Comparison of ENCODE assay signal across 29 cellular contexts in the genomic region with DNA sequence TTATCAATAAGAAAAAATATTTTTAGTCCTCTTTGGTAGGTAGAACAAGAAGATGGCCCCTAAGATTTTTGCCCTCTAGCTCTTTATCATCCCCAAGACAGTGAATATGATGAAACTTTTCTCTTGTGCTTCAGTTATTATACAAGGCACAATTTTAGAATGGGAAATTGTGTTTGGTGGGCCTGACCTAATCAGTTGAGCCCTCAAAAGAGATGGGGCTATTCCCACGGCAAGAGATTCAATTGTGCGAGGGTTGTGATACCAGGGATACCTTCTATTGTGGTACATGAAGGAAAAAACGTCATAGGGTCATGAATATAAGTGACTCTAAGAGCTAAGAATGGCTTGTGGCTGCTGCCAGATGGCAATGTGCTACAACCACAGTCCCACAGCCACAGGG.
"Had no signal": no experiment of that assay in that cellular context is flagged by ENCODE, and none has a peak within 500 bp of the region (broad histone marks: within the 10 kb centered on the region; RNA-seq: fewer than 3 reads in every experiment).

No MANE protein-coding gene starts in this region.

- H3K27ac Mint-ChIP-seq: stimulated activated effector memory CD8-positive, alpha-beta T cell treated with anti-CD3 and anti-CD28 coated beads, Interleukin-12 subunit alpha, Interleukin-12 subunit beta, amount 100 ng/mL, for 72 hours; stimulated activated memory B cell treated with anti-CD40 and anti-IgM and Interleukin-4, amounts not matched to agents 10 μg/mL and 1 μg/mL and 100 μg/mL, for 72 hours; stimulated activated naive B cell treated with anti-CD40 and anti-IgM and Interleukin-4, amounts not matched to agents 10 μg/mL and 1 μg/mL and 100 μg/mL, for 72 hours; stimulated activated naive CD8-positive, alpha-beta T cell treated with anti-CD3 and anti-CD28 coated beads, Interleukin-15, amount 100 ng/mL, for 72 hours; stimulated activated naive CD8-positive, alpha-beta T cell treated with anti-CD3 and anti-CD28 coated beads, Interleukin-15, Interleukin-2, amounts not matched to agents 100 ng/mL and 50 ng/mL, for 24 hours; type B pancreatic cell had no signal

- H3K4me1 ChIP-seq: stomach, suprapubic skin, testis, thyroid gland, tibial artery, tibial nerve, transverse colon, upper lobe of left lung, upper lobe of right lung, uterus, vagina had no signal

- DNase-seq: stimulated activated CD4-positive, alpha-beta T cell treated with anti-CD3 and anti-CD28 coated beads, Interleukin-2, amount 100 ng/mL, for 48 hours; stimulated activated CD4-positive, alpha-beta T cell treated with anti-CD3 and anti-CD28 coated beads, Interleukin-4, amount 100 ng/mL, for 1 hour; stimulated activated CD4-positive, alpha-beta T cell treated with anti-CD3 and anti-CD28 coated beads, Interleukin-4, amount 100 ng/mL, for 24 hours; stimulated activated CD4-positive, alpha-beta T cell treated with anti-CD3 and anti-CD28 coated beads, Interleukin-4, amount 100 ng/mL, for 4 hours; stimulated activated CD8-positive, alpha-beta memory T cell treated with anti-CD3 and anti-CD28 coated beads, Interleukin-4, amount 100 ng/mL, for 48 hours; stimulated activated naive B cell treated with anti-CD40 and anti-IgM and Interleukin-4, amounts not matched to agents 10 μg/mL and 1 μg/mL and 100 μg/mL, for 72 hours; stimulated activated naive CD4-positive, alpha-beta T cell; stimulated activated naive CD4-positive, alpha-beta T cell treated with Interleukin-2 at 50 U/mL for 16 hours; stimulated activated naive CD8-positive, alpha-beta T cell treated with anti-CD3 and anti-CD28 coated beads, Interleukin-15, amount 100 ng/mL, for 72 hours; stimulated activated naive CD8-positive, alpha-beta T cell treated with anti-CD3 and anti-CD28 coated beads, Interleukin-15, Interleukin-2, amounts not matched to agents 100 U/mL and 50 U/mL, for 24 hours; stomach; substantia nigra; testis; thyroid gland; tibial artery; transverse colon; trophoblast cell; upper lobe of left lung; upper lobe of right lung; uterus had no signal

- H3K4me3 ChIP-seq: stomach, suprapubic skin, testis, thoracic aorta, thyroid gland, tibial artery, tibial nerve, transverse colon, upper lobe of left lung, upper lobe of right lung, uterus, vagina had no signal

- H3K27ac ChIP-seq: stomach, suprapubic skin, testis, thoracic aorta, thyroid gland, tibial artery, tibial nerve, transverse colon, upper lobe of left lung, upper lobe of right lung, uterus, vagina had no signal

- ATAC-seq: stimulated activated effector memory CD8-positive, alpha-beta T cell treated with anti-CD3 and anti-CD28 coated beads, Interleukin-12 subunit alpha, Interleukin-12 subunit beta, amount 100 ng/mL, for 72 hours; stimulated activated memory B cell treated with anti-CD40 and anti-IgM and Interleukin-4, amounts not matched to agents 10 μg/mL and 1 μg/mL and 100 μg/mL, for 72 hours; stimulated activated naive B cell treated with anti-CD40 and anti-IgM and Interleukin-4, amounts not matched to agents 10 μg/mL and 1 μg/mL and 100 μg/mL, for 72 hours; stimulated activated naive CD8-positive, alpha-beta T cell treated with anti-CD3 and anti-CD28 coated beads, Interleukin-15, amount 100 ng/mL, for 72 hours; stimulated activated naive CD8-positive, alpha-beta T cell treated with anti-CD3 and anti-CD28 coated beads, Interleukin-15, Interleukin-2, amounts not matched to agents 100 U/mL and 50 U/mL, for 24 hours; upper lobe of right lung had no signal

- H3K27me3 Mint-ChIP-seq: stimulated activated memory B cell treated with anti-CD40 and anti-IgM and Interleukin-4, amounts not matched to agents 10 μg/mL and 1 μg/mL and 100 μg/mL, for 72 hours; stimulated activated naive B cell treated with anti-CD40 and anti-IgM and Interleukin-4, amounts not matched to agents 10 μg/mL and 1 μg/mL and 100 μg/mL, for 72 hours; stimulated activated naive CD8-positive, alpha-beta T cell treated with anti-CD3 and anti-CD28 coated beads, Interleukin-15, amount 100 ng/mL, for 72 hours; stimulated activated naive CD8-positive, alpha-beta T cell treated with anti-CD3 and anti-CD28 coated beads, Interleukin-15, Interleukin-2, amounts not matched to agents 100 ng/mL and 50 ng/mL, for 24 hours; type B pancreatic cell had no signal

- H3K27me3 ChIP-seq: stomach, suprapubic skin, testis, thyroid gland, tibial artery, tibial nerve, transverse colon, upper lobe of left lung, upper lobe of right lung, uterus, vagina had no signal

- H3K4me3 Mint-ChIP-seq: stimulated activated effector memory CD8-positive, alpha-beta T cell treated with anti-CD3 and anti-CD28 coated beads, Interleukin-12 subunit alpha, Interleukin-12 subunit beta, amount 100 ng/mL, for 72 hours; stimulated activated memory B cell treated with anti-CD40 and anti-IgM and Interleukin-4, amounts not matched to agents 10 μg/mL and 1 μg/mL and 100 μg/mL, for 72 hours; stimulated activated naive B cell treated with anti-CD40 and anti-IgM and Interleukin-4, amounts not matched to agents 10 μg/mL and 1 μg/mL and 100 μg/mL, for 72 hours; stimulated activated naive CD8-positive, alpha-beta T cell treated with anti-CD3 and anti-CD28 coated beads, Interleukin-15, amount 100 ng/mL, for 72 hours; stimulated activated naive CD8-positive, alpha-beta T cell treated with anti-CD3 and anti-CD28 coated beads, Interleukin-15, Interleukin-2, amounts not matched to agents 100 ng/mL and 50 ng/mL, for 24 hours; type B pancreatic cell had no signal

- H3K9me3 Mint-ChIP-seq: stimulated activated effector memory CD8-positive, alpha-beta T cell treated with anti-CD3 and anti-CD28 coated beads, Interleukin-12 subunit alpha, Interleukin-12 subunit beta, amount 100 ng/mL, for 72 hours; stimulated activated naive CD8-positive, alpha-beta T cell treated with anti-CD3 and anti-CD28 coated beads, Interleukin-15, Interleukin-2, amounts not matched to agents 100 ng/mL and 50 ng/mL, for 24 hours; type B pancreatic cell had no signal

- FAIRE-seq: urothelium cell line had no signal

- H3K36me3 ChIP-seq: stomach, suprapubic skin, thoracic aorta, thyroid gland, tibial artery, tibial nerve, transverse colon, upper lobe of left lung, upper lobe of right lung, uterus, vagina had no signal

- H3K9me3 ChIP-seq: suprapubic skin, testis, thoracic aorta, thyroid gland, tibial nerve, transverse colon, upper lobe of left lung, upper lobe of right lung, uterus, vagina had no signal

- H3K4me1 Mint-ChIP-seq: stimulated activated effector memory CD8-positive, alpha-beta T cell treated with anti-CD3 and anti-CD28 coated beads, Interleukin-12 subunit alpha, Interleukin-12 subunit beta, amount 100 ng/mL, for 72 hours; stimulated activated memory B cell treated with anti-CD40 and anti-IgM and Interleukin-4, amounts not matched to agents 10 μg/mL and 1 μg/mL and 100 μg/mL, for 72 hours; stimulated activated naive B cell treated with anti-CD40 and anti-IgM and Interleukin-4, amounts not matched to agents 10 μg/mL and 1 μg/mL and 100 μg/mL, for 72 hours; stimulated activated naive CD8-positive, alpha-beta T cell treated with anti-CD3 and anti-CD28 coated beads, Interleukin-15, amount 100 ng/mL, for 72 hours had no signal

- H3K36me3 Mint-ChIP-seq: stimulated activated effector memory CD8-positive, alpha-beta T cell treated with anti-CD3 and anti-CD28 coated beads, Interleukin-12 subunit alpha, Interleukin-12 subunit beta, amount 100 ng/mL, for 72 hours; stimulated activated memory B cell treated with anti-CD40 and anti-IgM and Interleukin-4, amounts not matched to agents 10 μg/mL and 1 μg/mL and 100 μg/mL, for 72 hours; stimulated activated naive B cell treated with anti-CD40 and anti-IgM and Interleukin-4, amounts not matched to agents 10 μg/mL and 1 μg/mL and 100 μg/mL, for 72 hours; type B pancreatic cell had no signal
